ENCODE assay signal across 12 cellular contexts in the genomic region with DNA sequence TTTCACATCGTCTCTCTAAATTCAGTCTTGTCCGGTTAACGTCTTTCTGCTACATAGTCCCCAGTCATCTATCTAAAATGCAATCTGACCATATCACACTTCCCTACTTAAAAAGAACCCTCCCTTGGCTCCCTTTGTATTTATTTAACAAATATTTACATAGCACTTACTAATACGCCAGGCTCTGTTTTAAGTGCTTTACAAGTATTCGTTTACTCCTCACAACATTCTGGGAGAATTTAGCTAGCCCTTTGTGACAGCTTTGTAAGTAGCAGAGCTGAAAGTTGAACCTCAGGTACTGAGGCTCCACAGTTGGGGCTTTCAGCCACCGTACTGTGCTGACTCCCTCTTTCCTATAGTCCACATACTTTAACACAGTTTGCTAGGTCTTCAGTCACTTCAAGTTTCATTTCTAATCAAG. TPM values are rescaled to one million over a fixed set of nuclear protein-coding genes. Genes with fewer than 3 reads are reported as not detected.
A peak's percentile ranks its signal among the peaks of the same experiment; 100 is the strongest.
DNase-seq lines count a peak whose midpoint lies in the region; TF ChIP-seq lines count a peak whose summit lies in the region.
"Had no signal": no experiment of that assay in that cellular context is flagged by ENCODE, and none has a peak within 500 bp of the region (broad histone marks: within the 10 kb centered on the region; RNA-seq: fewer than 3 reads in every experiment).

No MANE protein-coding gene starts in this region.

- peak overlapping the region; percentile 2 for H3K27ac Mint-ChIP-seq in activated CD4-positive, alpha-beta T cell treated with anti-CD3 and anti-CD28 coated beads, Interleukin-2, amount 10 ng/mL, durations not matched to agents 24 days and 14 days
- H3K27ac Mint-ChIP-seq in endodermal cell = peak overlapping the region; percentile 40

- peaks cover 2% of the 10 kb centered on the region for H3K4me1 ChIP-seq in endodermal cell (ENCODE audit: control insufficient read depth, insufficient read depth, low read length)
- H3K4me1 ChIP-seq in smooth muscle cell (ENCODE audit: low read depth) = no peaks in the 10 kb centered on the region
- peaks cover 59 to 96% (median 94%) of the 10 kb centered on the region in 4 donors for H3K4me1 ChIP-seq in esophagus muscularis mucosa

- no peak overlapping the region for H3K9ac ChIP-seq in endodermal cell (ENCODE audit: extremely low read depth, low read length, poor library complexity, severe bottlenecking)
- no peak overlapping the region for H3K9ac ChIP-seq in smooth muscle cell (ENCODE audit: low read depth)

- H3K36me3 ChIP-seq in endodermal cell (ENCODE audit: control insufficient read depth, insufficient read depth, low read length) (peaks cover 17% of the 10 kb centered on the region), smooth muscle cell (ENCODE audit: low read depth) (no peaks in the 10 kb centered on the region), esophagus muscularis mucosa (no peaks in the 10 kb centered on the region)

- TF ChIP-seq EP300 in esophagus muscularis mucosa (IDR thresholded peaks at IDR 0.05) = no peak

- no peak for TF ChIP-seq POLR2A in esophagus muscularis mucosa (IDR thresholded peaks at IDR 0.05; ENCODE audit: low read depth)

- H3K9me3 ChIP-seq in endodermal cell (ENCODE audit: control insufficient read depth, low read length) = no peaks in the 10 kb centered on the region
- H3K9me3 ChIP-seq in smooth muscle cell (replicated peaks; ENCODE audit: low read depth) = no peaks in the 10 kb centered on the region
- no peaks in the 10 kb centered on the region for H3K9me3 ChIP-seq in esophagus muscularis mucosa
- H3K9me3 ChIP-seq: testis had no signal

- H3K4me3 ChIP-seq in endodermal cell (ENCODE audit: low read length) (peak overlapping the region; percentile 48), smooth muscle cell (no peak overlapping the region), esophagus muscularis mucosa (no peak overlapping the region)
- H3K4me3 ChIP-seq: testis had no signal

- no peak overlapping the region for H2AFZ ChIP-seq in smooth muscle cell (ENCODE audit: low read depth)

- no peak overlapping the region for H3K27ac ChIP-seq in endodermal cell (ENCODE audit: low read depth, low read length)
- peak overlapping the region; percentile 32 for H3K27ac ChIP-seq in smooth muscle cell (ENCODE audit: low read depth)
- H3K27ac ChIP-seq in esophagus muscularis mucosa (replicated peaks in 1 of 4) = peak overlapping the region in 1 of 4 donors; percentile 27
- H3K27ac ChIP-seq: testis had no signal

- DNase-seq in activated CD4-positive, alpha-beta T cell treated with anti-CD3 and anti-CD28 coated beads, Interleukin-2, amount 10 ng/mL, durations not matched to agents 24 days and 14 days = no peak
- no peak for DNase-seq in activated CD4-positive, alpha-beta T cell treated with anti-CD3 and anti-CD28 coated beads, Interleukin-2, amount 50 U/mL, for 4 hours
- DNase-seq in NCI-H510A (lab: John Stamatoyannopoulos, UW) (peak; percentile 28), endodermal cell (peak; percentile 53), smooth muscle cell (lab: John Stamatoyannopoulos, UW; ENCODE audit: unreplicated experiment) (no peak), OCI-M1 (lab: John Stamatoyannopoulos, UW) (no peak), esophagus muscularis mucosa (ENCODE audit: extremely low spot score) (no peak)
- no peak for DNase-seq in stimulated activated CD4-positive, alpha-beta T cell treated with anti-CD3 and anti-CD28 coated beads, Interleukin-1b, Interleukin-23, amount 100 ng/mL, for 48 hours
- DNase-seq: erythroblast; occipital lobe; stimulated activated CD4-positive, alpha-beta T cell treated with anti-CD3 and anti-CD28 coated beads, Interleukin-4, amount 100 ng/mL, for 4 hours; testis had no signal

- H3K27me3 ChIP-seq in endodermal cell (ENCODE audit: control insufficient read depth, insufficient read depth, low read length, poor library complexity, severe bottlenecking) (no peaks in the 10 kb centered on the region), smooth muscle cell (ENCODE audit: low read depth) (no peaks in the 10 kb centered on the region), esophagus muscularis mucosa (no peaks in the 10 kb centered on the region)
- H3K27me3 ChIP-seq: testis had no signal

- no peak overlapping the region for H3K4me3 Mint-ChIP-seq in activated CD4-positive, alpha-beta T cell treated with anti-CD3 and anti-CD28 coated beads, Interleukin-2, amount 10 ng/mL, durations not matched to agents 24 days and 14 days
- H3K4me3 Mint-ChIP-seq in endodermal cell = peak overlapping the region; percentile 0

- no peaks in the 10 kb centered on the region for H3K27me3 Mint-ChIP-seq in activated CD4-positive, alpha-beta T cell treated with anti-CD3 and anti-CD28 coated beads, Interleukin-2, amount 10 ng/mL, durations not matched to agents 24 days and 14 days
- H3K27me3 Mint-ChIP-seq in endodermal cell (ENCODE audit: insufficient read depth) = no peaks in the 10 kb centered on the region

- peaks cover 100% of the 10 kb centered on the region for H3K79me2 ChIP-seq in smooth muscle cell (ENCODE audit: low read depth)

- peaks cover 100% of the 10 kb centered on the region for H4K20me1 ChIP-seq in smooth muscle cell (ENCODE audit: low read depth)

- WGBS in endodermal cell (ENCODE audit: insufficient coverage in 1 of 2, insufficient read length in 1 of 2), 2 experiments = 43 to 62% methylated on average over 6 of the region's 6 CpGs
- 58% methylated on average over 6 of the region's 6 CpGs for WGBS in smooth muscle cell (ENCODE audit: low lambda C conversion rate)
- 33% methylated on average over 6 of the region's 6 CpGs for WGBS in esophagus muscularis mucosa

- no peak overlapping the region for H3K4me2 ChIP-seq in smooth muscle cell

- peaks cover 41% of the 10 kb centered on the region for H3K4me1 Mint-ChIP-seq in activated CD4-positive, alpha-beta T cell treated with anti-CD3 and anti-CD28 coated beads, Interleukin-2, amount 10 ng/mL, durations not matched to agents 24 days and 14 days
- peaks cover 35% of the 10 kb centered on the region for H3K4me1 Mint-ChIP-seq in endodermal cell

- TF ChIP-seq CTCF in endodermal cell (conservative IDR thresholded peaks at IDR 0.05) (no peak), smooth muscle cell (IDR thresholded peaks at IDR 0.05; ENCODE audit: borderline replicate concordance, insufficient read depth, poor library complexity, severe bottlenecking) (no peak), esophagus muscularis mucosa (IDR thresholded peaks at IDR 0.05) (no peak)

- H3K9me3 Mint-ChIP-seq in activated CD4-positive, alpha-beta T cell treated with anti-CD3 and anti-CD28 coated beads, Interleukin-2, amount 10 ng/mL, durations not matched to agents 24 days and 14 days = no peaks in the 10 kb centered on the region
- H3K9me3 Mint-ChIP-seq in endodermal cell = peaks cover 3% of the 10 kb centered on the region

- peaks cover 36% of the 10 kb centered on the region for H3K36me3 Mint-ChIP-seq in activated CD4-positive, alpha-beta T cell treated with anti-CD3 and anti-CD28 coated beads, Interleukin-2, amount 10 ng/mL, durations not matched to agents 24 days and 14 days (ENCODE audit: low read depth)
- peaks cover 13% of the 10 kb centered on the region for H3K36me3 Mint-ChIP-seq in endodermal cell (ENCODE audit: low read depth)

- H3F3A ChIP-seq in smooth muscle cell (ENCODE audit: low read depth) = peaks cover 12% of the 10 kb centered on the region

- intact Hi-C loops in activated CD4-positive, alpha-beta T cell treated with anti-CD3 and anti-CD28 coated beads, Interleukin-2, amount 10 ng/mL, durations not matched to agents 24 days and 14 days (cut with micrococcal nuclease) = no loop called here
- intact Hi-C loops in esophagus muscularis mucosa (cut with DNase I) = loop anchor here (10.0 kb wide), 1 partner anchor 52 kb away; no protein-coding TSS in a partner anchor

RNA-seq across cellular contexts. Expression of gene PAFAH1B1, which starts 9.2 kb away (rescaled TPM):
- total RNA-seq in activated CD4-positive, alpha-beta T cell treated with anti-CD3 and anti-CD28 coated beads, Interleukin-2, amount 10 ng/mL, durations not matched to agents 24 days and 14 days = 166 and 170 TPM in 2 replicates
- total RNA-seq in endodermal cell = 100 to 1,000 TPM; 157 to 200 TPM
- 177 TPM for polyA plus RNA-seq in endodermal cell (2013, experiment 1 of 2)
- polyA plus RNA-seq in endodermal cell (2013, experiment 2 of 2) = 172 TPM
- 105 and 171 TPM in 2 replicates for total RNA-seq in smooth muscle cell
- polyA plus RNA-seq in smooth muscle cell = 126 and 127 TPM in 2 replicates
- 100 to 1,000 TPM in 2 of 4 donors, 10 to 100 TPM in 2; 86.5 to 119 (median 102) TPM for total RNA-seq in esophagus muscularis mucosa

Comparison
In these comparisons a context has a peak if more than half of its experiments do, and no peak if none do; other contexts are left out.
1. DNase-seq: peak in NCI-H510A (single experiment) and endodermal cell (single experiment); none in activated CD4-positive, alpha-beta T cell treated with anti-CD3 and anti-CD28 coated beads, Interleukin-2, amount 10 ng/mL, durations not matched to agents 24 days and 14 days (single experiment), activated CD4-positive, alpha-beta T cell treated with anti-CD3 and anti-CD28 coated beads, Interleukin-2, amount 50 U/mL, for 4 hours (0 of 2), smooth muscle cell (single experiment), OCI-M1 (single experiment), stimulated activated CD4-positive, alpha-beta T cell treated with anti-CD3 and anti-CD28 coated beads, Interleukin-1b, Interleukin-23, amount 100 ng/mL, for 48 hours (single experiment) and esophagus muscularis mucosa (single experiment).